Comparison of ENCODE assay signal across 21 cellular contexts in the genomic region with DNA sequence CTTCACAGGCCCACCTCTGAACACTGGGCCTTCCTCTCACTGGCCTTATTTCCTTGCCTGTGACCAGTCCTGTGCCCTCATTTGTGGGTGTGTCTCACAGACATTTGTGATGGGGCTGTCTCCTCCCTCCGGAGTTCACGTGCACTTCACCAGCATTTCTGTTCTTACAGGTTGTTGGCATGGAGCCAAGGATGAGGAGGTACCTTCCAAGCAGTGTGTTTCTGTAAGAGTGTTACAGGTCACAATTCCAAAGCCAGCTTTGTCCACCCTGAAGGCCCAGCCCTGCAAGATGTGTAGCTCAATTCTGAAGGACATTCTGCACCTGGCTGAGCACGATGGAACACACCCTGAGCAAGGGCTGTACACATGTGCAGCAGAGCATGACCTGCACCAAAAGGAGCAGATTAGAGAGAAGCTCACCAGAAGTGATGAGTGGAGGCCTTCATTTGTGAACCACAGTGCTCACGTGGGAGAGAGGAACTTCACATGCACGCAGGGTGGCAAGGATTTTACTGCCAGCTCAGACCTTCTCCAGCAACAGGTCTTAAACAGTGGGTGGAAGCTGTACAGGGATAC. TPM values are rescaled to one million over a fixed set of nuclear protein-coding genes. Genes with fewer than 3 reads are reported as not detected.
DNase-seq lines count a peak whose midpoint lies in the region; ATAC-seq and TF ChIP-seq lines count a peak whose summit lies in the region.
"Had no signal": no experiment of that assay in that cellular context is flagged by ENCODE, and none has a peak within 500 bp of the region (broad histone marks: within the 10 kb centered on the region; RNA-seq: fewer than 3 reads in every experiment).

No MANE protein-coding gene starts in this region.

- no peak overlapping the region for H3K27ac Mint-ChIP-seq in stimulated activated memory B cell treated with anti-CD40 and anti-IgM and Interleukin-4, amounts not matched to agents 10 μg/mL and 1 μg/mL and 100 μg/mL, for 72 hours
- H3K27ac Mint-ChIP-seq: CD8-positive, alpha-beta T cell had no signal

- ATAC-seq in stimulated activated memory B cell treated with anti-CD40 and anti-IgM and Interleukin-4, amounts not matched to agents 10 μg/mL and 1 μg/mL and 100 μg/mL, for 72 hours: peak; percentile 69
- no peak for ATAC-seq in GM19463 (IDR thresholded peaks at IDR 0.05; ENCODE audit: unreplicated experiment)
- ATAC-seq: CD8-positive, alpha-beta T cell had no signal

- DNase-seq in left ventricle myocardium inferior: no peak
- no peak for DNase-seq in right atrium auricular region (ENCODE audit: low spot score)
- DNase-seq in NCI-H187 treated with DMSO at 0.1 percent for 48 hours (lab: John Stamatoyannopoulos, UW): peak; percentile 12
- DNase-seq in cerebellar cortex (ENCODE audit: low spot score): peak; percentile 3
- no peak for DNase-seq in SKM-1 (lab: John Stamatoyannopoulos, UW; ENCODE audit: unreplicated experiment)
- no peak for DNase-seq in activated CD4-positive, alpha-beta T cell treated with anti-CD3 and anti-CD28 coated beads for 1 hour
- DNase-seq: CD8-positive, alpha-beta T cell; DND-41; H7; NCI-H1105; NCI-H2081 treated with DMSO at 0.1 percent for 48 hours; NCI-H446; NCI-H526 treated with DMSO at 0.1 percent for 48 hours; SHP77 had no signal

- H3K4me3 Mint-ChIP-seq in stimulated activated memory B cell treated with anti-CD40 and anti-IgM and Interleukin-4, amounts not matched to agents 10 μg/mL and 1 μg/mL and 100 μg/mL, for 72 hours: no peak overlapping the region
- H3K4me3 Mint-ChIP-seq: CD8-positive, alpha-beta T cell had no signal

- H3K27me3 ChIP-seq in left ventricle myocardium inferior (ENCODE audit: low read depth) (no peaks in the 10 kb centered on the region), right atrium auricular region (no peaks in the 10 kb centered on the region)
- H3K27me3 ChIP-seq: BLaER1 treated with 17β-estradiol and CSF1 and Interleukin-3, amounts not matched to agents 10 nM and 100 nM had no signal

- H3K9me3 ChIP-seq in left ventricle myocardium inferior (replicated peaks) (peaks cover 82% of the 10 kb centered on the region), right atrium auricular region (peaks cover 0 to 19% of the 10 kb centered on the region in 2 donors)

- TF ChIP-seq CTCF in left ventricle myocardium inferior (IDR thresholded peaks at IDR 0.05; ENCODE audit: borderline replicate concordance) (no peak), right atrium auricular region (IDR thresholded peaks at IDR 0.05) (no peak)

- H3K27ac ChIP-seq in left ventricle myocardium inferior (replicated peaks) (peak overlapping the region; percentile 50), right atrium auricular region (no peak overlapping the region)
- H3K27ac ChIP-seq: BLaER1 treated with 17β-estradiol and CSF1 and Interleukin-3, amounts not matched to agents 10 nM and 100 nM; HL-60; SK-N-MC had no signal

- intact Hi-C loops in left ventricle myocardium inferior (cut with micrococcal nuclease): no loop called here

- no peaks in the 10 kb centered on the region for H3K27me3 Mint-ChIP-seq in stimulated activated memory B cell treated with anti-CD40 and anti-IgM and Interleukin-4, amounts not matched to agents 10 μg/mL and 1 μg/mL and 100 μg/mL, for 72 hours

- H3K4me3 ChIP-seq in left ventricle myocardium inferior (no peak overlapping the region), right atrium auricular region (no peak overlapping the region)
- H3K4me3 ChIP-seq: BLaER1 treated with 17β-estradiol and CSF1 and Interleukin-3, amounts not matched to agents 10 nM and 100 nM; SK-N-MC had no signal

- H3K9me3 Mint-ChIP-seq in stimulated activated memory B cell treated with anti-CD40 and anti-IgM and Interleukin-4, amounts not matched to agents 10 μg/mL and 1 μg/mL and 100 μg/mL, for 72 hours: peaks cover 11% of the 10 kb centered on the region

- peaks cover 36% of the 10 kb centered on the region for H3K4me1 Mint-ChIP-seq in stimulated activated memory B cell treated with anti-CD40 and anti-IgM and Interleukin-4, amounts not matched to agents 10 μg/mL and 1 μg/mL and 100 μg/mL, for 72 hours

- H3K36me3 ChIP-seq in left ventricle myocardium inferior (peaks cover 47% of the 10 kb centered on the region), right atrium auricular region (peaks cover 9% of the 10 kb centered on the region)

- peaks cover 79% of the 10 kb centered on the region for H3K36me3 Mint-ChIP-seq in stimulated activated memory B cell treated with anti-CD40 and anti-IgM and Interleukin-4, amounts not matched to agents 10 μg/mL and 1 μg/mL and 100 μg/mL, for 72 hours

- peaks cover 14% of the 10 kb centered on the region for H3K4me1 ChIP-seq in left ventricle myocardium inferior
- no peaks in the 10 kb centered on the region for H3K4me1 ChIP-seq in right atrium auricular region

RNA-seq across cellular contexts. Expression of a gene that starts 8.1 kb away (rescaled TPM):
- total RNA-seq in left ventricle myocardium inferior (3.4 TPM), right atrium auricular region (1 to 10 TPM; 1.1 to 3.5 TPM)

RNA-seq across cellular contexts. Expression of a gene that starts 13.7 kb away (rescaled TPM):
- total RNA-seq in left ventricle myocardium inferior (3.3 TPM), right atrium auricular region (1 to 10 TPM; 2.0 to 2.9 TPM)
- total RNA-seq: G401, H7, RPMI7951 had no signal

RNA-seq across cellular contexts. Expression of a gene that starts 32.2 kb away (rescaled TPM):
- total RNA-seq in left ventricle myocardium inferior (8.9 TPM), right atrium auricular region (1 to 10 TPM; 5.6 to 8.4 TPM)

RNA-seq across cellular contexts. Expression of a gene that starts 34.2 kb away (rescaled TPM):
- total RNA-seq in left ventricle myocardium inferior (22.6 TPM), right atrium auricular region (10 to 100 TPM; 14.9 to 17.3 TPM)

RNA-seq across cellular contexts. Expression of a gene that starts 44.3 kb away (rescaled TPM):
- 9.0 TPM for total RNA-seq in left ventricle myocardium inferior
- 1 to 10 TPM; 4.9 to 7.2 TPM for total RNA-seq in right atrium auricular region

Comparison
In these comparisons a context has a peak if more than half of its experiments do, and no peak if none do; other contexts are left out.
1. DNase-seq: peak in NCI-H187 treated with DMSO at 0.1 percent for 48 hours (single experiment) and cerebellar cortex (single experiment); none in left ventricle myocardium inferior (single experiment), right atrium auricular region (single experiment), SKM-1 (single experiment) and activated CD4-positive, alpha-beta T cell treated with anti-CD3 and anti-CD28 coated beads for 1 hour (single experiment).